27 cellular contexts compared by ENCODE assay signal in the genomic region with DNA sequence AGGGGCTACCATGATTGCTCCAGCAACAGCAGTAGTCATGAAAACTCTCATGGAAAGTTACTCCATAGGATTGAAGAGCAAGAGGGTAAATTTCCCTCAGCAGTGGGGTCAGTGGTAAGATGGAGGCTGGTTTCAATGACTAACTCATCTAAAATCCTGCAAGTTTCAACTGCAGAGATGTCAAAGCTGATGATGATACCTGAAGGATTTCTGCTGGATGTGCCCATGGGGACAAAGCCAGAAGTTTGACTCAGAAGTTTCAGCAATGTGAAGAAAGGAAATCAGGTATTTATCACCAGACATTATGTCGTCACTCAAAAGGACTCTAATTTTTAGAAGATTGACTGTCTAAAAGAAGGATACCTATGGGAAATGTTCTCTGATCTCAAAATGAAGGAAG. TPM values are rescaled to one million over a fixed set of nuclear protein-coding genes. Genes with fewer than 3 reads are reported as not detected.
"Had no signal": no experiment of that assay in that cellular context is flagged by ENCODE, and none has a peak within 500 bp of the region (broad histone marks: within the 10 kb centered on the region; RNA-seq: fewer than 3 reads in every experiment).

No MANE protein-coding gene starts in this region.

- H3K36me3 ChIP-seq: left ventricle myocardium inferior, ovary, right atrium auricular region, stomach, thyroid gland, transverse colon, upper lobe of right lung had no signal

- ATAC-seq: mucosa of descending colon; naive thymus-derived CD4-positive, alpha-beta T cell; natural killer cell treated with Interleukin-12 subunit alpha and Interleukin-12 subunit beta and Interleukin-15 and Interleukin-18, amount 100 ng/mL, for 72 hours; sciatic nerve; stimulated activated naive B cell treated with anti-CD40 and anti-IgM and Interleukin-4, amounts not matched to agents 10 μg/mL and 1 μg/mL and 100 μg/mL, for 72 hours; stimulated activated naive CD8-positive, alpha-beta T cell treated with anti-CD3 and anti-CD28 coated beads, Interleukin-15, Interleukin-2, amounts not matched to agents 100 U/mL and 50 U/mL, for 24 hours; upper lobe of right lung had no signal

- DNase-seq: hypothalamus; immature natural killer cell; kidney; left ventricle myocardium inferior; midbrain; mucosa of descending colon; naive thymus-derived CD4-positive, alpha-beta T cell; ovary; stimulated activated CD4-positive, alpha-beta T cell treated with anti-CD3 and anti-CD28 coated beads, Interleukin-12 subunit alpha, Interleukin-12 subunit beta, amount 100 ng/mL, for 4 hours; stimulated activated CD4-positive, alpha-beta T cell treated with anti-CD3 and anti-CD28 coated beads, Interleukin-15, amount 100 ng/mL, for 24 hours; stimulated activated CD4-positive, alpha-beta T cell treated with anti-CD3 and anti-CD28 coated beads, Interleukin-2, amount 100 ng/mL, for 24 hours; stimulated activated CD4-positive, alpha-beta T cell treated with anti-CD3 and anti-CD28 coated beads, Interleukin-4, amount 100 ng/mL, for 1 hour; stimulated activated naive B cell treated with anti-CD40 and anti-IgM and Interleukin-4, amounts not matched to agents 10 μg/mL and 1 μg/mL and 100 μg/mL, for 72 hours; stimulated activated naive CD8-positive, alpha-beta T cell treated with anti-CD3 and anti-CD28 coated beads, Interleukin-15, Interleukin-2, amounts not matched to agents 100 U/mL and 50 U/mL, for 24 hours; stomach; testis; thyroid gland; transverse colon; upper lobe of right lung had no signal

- H3K4me1 ChIP-seq: left ventricle myocardium inferior, right atrium auricular region, stomach, testis, thyroid gland, transverse colon, upper lobe of right lung had no signal

- H3K27me3 ChIP-seq: ovary, right atrium auricular region, stomach, testis, thyroid gland, transverse colon, upper lobe of right lung had no signal

- H3K27ac ChIP-seq: left ventricle myocardium inferior, ovary, right atrium auricular region, skin epidermis, stomach, testis, thyroid gland, transverse colon, upper lobe of right lung had no signal

- FAIRE-seq: islet of Langerhans, kidney, urothelium cell line had no signal

- H3K4me3 ChIP-seq: left ventricle myocardium inferior, lung, mucosa of descending colon, ovary, right atrium auricular region, skin epidermis, stomach, testis, thyroid gland, transverse colon, upper lobe of right lung had no signal

RNA-seq across cellular contexts. Expression of gene RAB38, which starts 29.1 kb away (rescaled TPM):
- polyA plus RNA-seq: neural cell had no signal
